ENCODE assay signal across 18 cellular contexts in genomic region chr20:40997116-40997515, GRCh38. TPM values are rescaled to one million over a fixed set of nuclear protein-coding genes. Genes with fewer than 3 reads are reported as not detected.
A peak's percentile ranks its signal among the peaks of the same experiment; 100 is the strongest.
DNase-seq lines count a peak whose midpoint lies in the region; ATAC-seq and TF ChIP-seq lines count a peak whose summit lies in the region.
"Had no signal": no experiment of that assay in that cellular context is flagged by ENCODE, and none has a peak within 500 bp of the region (broad histone marks: within the 10 kb centered on the region; RNA-seq: fewer than 3 reads in every experiment).

No MANE protein-coding gene starts in this region.

- H4K20me1 ChIP-seq in DOHH2 (ENCODE audit: control insufficient read depth, insufficient read depth, low read depth, low read length), result no peaks in the 10 kb centered on the region
- no peaks in the 10 kb centered on the region for H4K20me1 ChIP-seq in fibroblast of lung (ENCODE audit: control insufficient read depth, extremely low read depth, insufficient read depth, low read length)

- H3K9ac ChIP-seq in HUES48 (ENCODE audit: low read depth, low read length) (no peak overlapping the region), fibroblast of lung (ENCODE audit: insufficient read depth, low read length) (no peak overlapping the region)

- H3K4me3 ChIP-seq in DOHH2 (ENCODE audit: low read length), result peak overlapping the region; percentile 52
- no peak overlapping the region for H3K4me3 ChIP-seq in HUES48 (ENCODE audit: low read depth, low read length)
- H3K4me3 ChIP-seq in fibroblast of lung (replicated peaks in 1 of 4; ENCODE audit: control extremely low read depth in 1 of 4, insufficient read depth in 1 of 4, low read depth in 3 of 4, low read length in 4 of 4), result no peak overlapping the region
- H3K4me3 ChIP-seq: prostate gland, uterus had no signal

- no peaks in the 10 kb centered on the region for H3K36me3 ChIP-seq in DOHH2 (ENCODE audit: control insufficient read depth, low read length)
- H3K36me3 ChIP-seq in HUES48 (ENCODE audit: control insufficient read depth, insufficient read depth, low read length), result no peaks in the 10 kb centered on the region
- H3K36me3 ChIP-seq in fibroblast of lung (ENCODE audit: control insufficient read depth, insufficient read depth, low read length), result no peaks in the 10 kb centered on the region
- H3K36me3 ChIP-seq: prostate gland, uterus had no signal

- H3K9me2 ChIP-seq in DOHH2 (replicated peaks; ENCODE audit: control insufficient read depth, low read length), result no peaks in the 10 kb centered on the region

- intact Hi-C loops in left ventricle myocardium superior (cut with micrococcal nuclease), result no loop called here

- peak overlapping the region; percentile 75 for H3K27ac ChIP-seq in DOHH2 (ENCODE audit: low read depth, low read length)
- peak overlapping the region; percentile 54 for H3K27ac ChIP-seq in HUES48 (ENCODE audit: low read depth, low read length)
- no peak overlapping the region for H3K27ac ChIP-seq in fibroblast of lung (ENCODE audit: insufficient read depth, low read length)
- H3K27ac ChIP-seq: prostate gland, uterus had no signal

- H3F3A ChIP-seq in DOHH2 (ENCODE audit: control insufficient read depth, insufficient read depth), result peaks cover 22% of the 10 kb centered on the region

- H3K79me2 ChIP-seq in DOHH2 (ENCODE audit: control insufficient read depth, low read length) (peaks cover under 1% of the 10 kb centered on the region; the same call in 1 of the 2 replicates), fibroblast of lung (ENCODE audit: control insufficient read depth, insufficient read depth, low read length) (peaks cover 50% of the 10 kb centered on the region)

- DNase-seq in SHP77 (lab: John Stamatoyannopoulos, UW) (peak; percentile 71 to 74), fibroblast of lung (ENCODE audit: low read depth in 2 of 2) (no peak), NCI-H187 treated with DMSO at 0.1 percent for 48 hours (lab: John Stamatoyannopoulos, UW) (no peak), left ventricle myocardium superior (no peak)
- DNase-seq in activated T-cell treated with anti-CD3 and anti-CD28 coated beads, Interleukin-2, amount 50 U/mL, for 1 hour, result no peak
- DNase-seq in stimulated activated CD4-positive, alpha-beta T cell treated with anti-CD3 and anti-CD28 coated beads, Interleukin-4, amount 100 ng/mL, for 24 hours, result no peak
- DNase-seq: activated naive CD4-positive, alpha-beta T cell treated with anti-CD3 and anti-CD28 coated beads for 36 hours; activated T-cell treated with anti-CD3 and anti-CD28 coated beads, Interleukin-2, amount 50 U/mL, for 48 hours; caudate nucleus; dermis blood vessel endothelial cell; DND-41; islet precursor cell; NCI-H1694 treated with DMSO at 0.1 percent for 48 hours; RPMI8226; uterus had no signal

- H3K27me3 ChIP-seq in DOHH2 (ENCODE audit: control insufficient read depth, low read length) (no peaks in the 10 kb centered on the region), HUES48 (ENCODE audit: control insufficient read depth, insufficient read depth, low read length) (no peaks in the 10 kb centered on the region), fibroblast of lung (ENCODE audit: control insufficient read depth, insufficient read depth, low read length) (no peaks in the 10 kb centered on the region)
- H3K27me3 ChIP-seq: uterus had no signal

- H3K9me3 ChIP-seq in DOHH2 (ENCODE audit: control insufficient read depth, insufficient read depth, low read length), result no peaks in the 10 kb centered on the region
- H3K9me3 ChIP-seq in HUES48 (ENCODE audit: control insufficient read depth, insufficient read depth, low read length), result no peaks in the 10 kb centered on the region
- H3K9me3 ChIP-seq in fibroblast of lung (ENCODE audit: control insufficient read depth, insufficient read depth, low read depth, low read length), result no peaks in the 10 kb centered on the region
- H3K9me3 ChIP-seq: prostate gland, uterus had no signal

- TF ChIP-seq CTCF in DOHH2 (IDR thresholded peaks at IDR 0.05; ENCODE audit: low read depth, low read length, poor library complexity, severe bottlenecking), result no peak
- TF ChIP-seq CTCF in fibroblast of lung (conservative IDR thresholded peaks at IDR 0.05 in 1 of 2, IDR thresholded peaks at IDR 0.05 in 1 of 2; ENCODE audit: low read depth in 1 of 2, low read length in 2 of 2), result no peak

- ATAC-seq in left ventricle myocardium superior, result no peak

- H3K4me1 ChIP-seq in DOHH2 (ENCODE audit: control insufficient read depth, low read length) (peaks cover 71% of the 10 kb centered on the region), HUES48 (ENCODE audit: control insufficient read depth, insufficient read depth, low read length) (peaks cover 8% of the 10 kb centered on the region), fibroblast of lung (ENCODE audit: control insufficient read depth, extremely low read depth, insufficient read depth, low read length) (no peaks in the 10 kb centered on the region)
- H3K4me1 ChIP-seq: prostate gland, uterus had no signal

- peak overlapping the region; percentile 35 for H2AFZ ChIP-seq in fibroblast of lung (ENCODE audit: low read length)

- H3K4me2 ChIP-seq in DOHH2 (ENCODE audit: low read length) (peak overlapping the region; percentile 65), fibroblast of lung (ENCODE audit: extremely low read depth, insufficient read depth, low read length) (no peak overlapping the region)

RNA-seq across cellular contexts. Expression of gene TOP1, which starts 31.5 kb away (rescaled TPM):
- 27.0 and 35.3 TPM in 2 replicates for total RNA-seq in fibroblast of lung
- 18.4 and 36.0 TPM in 2 replicates for polyA plus RNA-seq in fibroblast of lung
- polyA plus RNA-seq in fibroblast of lung (2012), result 59.0 and 106 TPM in 2 replicates
- 7.2 and 9.9 TPM in 2 replicates for polyA minus RNA-seq in fibroblast of lung (ENCODE audit: low replicate concordance)
- 25.3 TPM for total RNA-seq in left ventricle myocardium superior

Comparison
In these comparisons a context has a peak if more than half of its experiments do, and no peak if none do; other contexts are left out.
1. DNase-seq: peak in SHP77 (2 of 2); none in fibroblast of lung (0 of 2), activated T-cell treated with anti-CD3 and anti-CD28 coated beads, Interleukin-2, amount 50 U/mL, for 1 hour (single experiment), NCI-H187 treated with DMSO at 0.1 percent for 48 hours (single experiment), stimulated activated CD4-positive, alpha-beta T cell treated with anti-CD3 and anti-CD28 coated beads, Interleukin-4, amount 100 ng/mL, for 24 hours (single experiment) and left ventricle myocardium superior (single experiment).